Comparison of ENCODE assay signal across 8 cellular contexts in the genomic region with DNA sequence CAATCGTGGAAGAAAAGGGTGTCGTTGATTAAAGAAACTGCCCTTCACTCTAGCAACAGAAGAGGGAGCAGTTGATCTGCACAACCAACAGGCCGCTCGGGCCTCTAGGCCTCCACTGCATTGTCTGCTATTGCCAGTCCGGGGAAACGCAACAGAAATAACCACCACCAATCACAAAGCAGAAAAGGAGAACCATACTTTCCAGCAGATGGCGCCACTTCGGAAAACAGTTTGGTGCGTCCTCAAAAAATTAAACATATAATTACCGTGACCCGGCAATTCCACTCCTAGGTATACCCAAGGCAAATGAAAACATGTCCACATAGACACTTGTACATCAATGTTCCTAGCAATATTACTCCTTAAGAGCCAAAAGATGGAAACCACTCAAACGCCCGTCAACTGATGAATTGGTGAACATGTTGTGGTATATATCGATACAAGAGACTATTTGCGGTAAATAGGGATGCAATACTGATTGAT.
DNase-seq lines count a peak whose midpoint lies in the region; ATAC-seq and TF ChIP-seq lines count a peak whose summit lies in the region.

No MANE protein-coding gene starts in this region.

- H3K4me1 ChIP-seq in HAP-1, result no peaks in the 10 kb centered on the region
- H3K4me1 ChIP-seq in adrenal gland (replicated peaks in 1 of 2), result no peaks in the 10 kb centered on the region

- 39 to 44% (median 43%) methylated on average over 15 of the region's 15 CpGs for WGBS in adrenal gland, 4 donors

- in situ Hi-C loops in HAP-1 (cut with MboI; ENCODE audit: low sequenced_read_pairs), result loop anchor here (25.0 kb wide), 1 partner anchor 369 kb away; no protein-coding TSS in a partner anchor

- H3K27ac ChIP-seq in adrenal gland, result no peak overlapping the region

- no peak for TF ChIP-seq POLR2A in adrenal gland (IDR thresholded peaks at IDR 0.05)

- H3K36me3 ChIP-seq in HAP-1 (replicated peaks), result no peaks in the 10 kb centered on the region
- H3K36me3 ChIP-seq in adrenal gland (replicated peaks in 1 of 2), result no peaks in the 10 kb centered on the region

- ATAC-seq in left cardiac atrium (peak; percentile 73 to 90), HG03196 (IDR thresholded peaks at IDR 0.05; ENCODE audit: unreplicated experiment) (no peak), HG02970 (IDR thresholded peaks at IDR 0.05; ENCODE audit: low FRiP score, unreplicated experiment) (no peak)

- H3K27me3 ChIP-seq in HAP-1 (ENCODE audit: low read depth) (no peaks in the 10 kb centered on the region), adrenal gland (no peaks in the 10 kb centered on the region)

- intact Hi-C loops in adrenal gland (cut with DNase I), result loop anchor here in 1 of 2 donors (10.0 kb wide), 2 partner anchors 403 to 407 kb away; partner anchors contain the start of gene NSMCE3
- intact Hi-C loops in left cardiac atrium (cut with DNase I), result loop anchor here (5.0 to 10.0 kb wide), 2 partner anchors 269 to 377 kb away; no protein-coding TSS in a partner anchor

- H3K9me3 ChIP-seq in HAP-1 (no peaks in the 10 kb centered on the region), adrenal gland (replicated peaks in 1 of 3) (no peaks in the 10 kb centered on the region)

- DNase-seq in DMS 273 treated with DMSO at 0.1 percent for 48 hours (lab: John Stamatoyannopoulos, UW) (peak; percentile 51), HAP-1 (ENCODE audit: low spot score in 2 of 2) (peak; percentile 90 to 91), NCI-H526 treated with DMSO at 0.1 percent for 48 hours (lab: John Stamatoyannopoulos, UW) (peak; percentile 54), adrenal gland (peak; percentile 64 to 88 (median 86)), left cardiac atrium (peak; percentile 72), pulmonary artery endothelial cell (ENCODE audit: low read depth, low spot score) (peak; percentile 80)

- H3K4me3 ChIP-seq in HAP-1 (no peak overlapping the region), adrenal gland (no peak overlapping the region)

- TF ChIP-seq CTCF in adrenal gland (IDR thresholded peaks at IDR 0.05), result peak; percentile 69 to 88 (median 80)

Comparison
In these comparisons a context has a peak if more than half of its experiments do, and no peak if none do; other contexts are left out.
1. ATAC-seq: peak in left cardiac atrium (2 of 2); none in HG03196 (single experiment) and HG02970 (single experiment).
2. Peak in every context shown above with its lines, with median percentiles within 50 percentile points of each other: DNase-seq.